Comparison of ENCODE assay signal across 22 cellular contexts in the genomic region with DNA sequence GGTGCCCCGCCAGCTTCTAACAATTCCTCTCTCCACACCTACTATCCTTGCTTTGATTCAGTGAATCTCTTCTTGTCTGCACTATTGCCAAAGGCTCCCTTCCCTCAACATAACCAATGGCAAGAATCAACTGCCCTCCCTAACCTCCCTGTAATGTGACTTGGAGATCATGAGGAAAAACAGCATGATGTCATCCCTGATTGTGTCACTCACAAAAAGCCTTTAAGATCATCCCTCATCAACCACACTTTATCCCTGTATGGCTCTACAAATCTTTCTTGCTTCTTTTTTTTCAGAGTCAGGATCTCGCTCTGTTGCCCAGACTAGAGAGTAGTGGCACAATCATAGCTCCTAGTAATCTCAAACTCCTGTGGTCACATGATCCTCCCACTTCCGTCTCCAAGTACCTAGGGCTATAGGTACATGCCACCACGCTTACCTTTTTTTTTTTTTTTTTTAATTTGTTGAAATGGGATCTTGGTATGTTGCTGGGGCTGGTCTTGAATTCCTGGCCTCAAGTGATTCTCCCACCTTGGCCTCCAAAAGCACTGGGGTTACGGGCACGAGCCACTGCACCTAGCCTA. TPM values are rescaled to one million over a fixed set of nuclear protein-coding genes. Genes with fewer than 3 reads are reported as not detected.
DNase-seq lines count a peak whose midpoint lies in the region; ATAC-seq, FAIRE-seq and TF ChIP-seq lines count a peak whose summit lies in the region.
"Had no signal": no experiment of that assay in that cellular context is flagged by ENCODE, and none has a peak within 500 bp of the region (broad histone marks: within the 10 kb centered on the region; RNA-seq: fewer than 3 reads in every experiment).

No MANE protein-coding gene starts in this region.

- no peak overlapping the region for H2BK5ac ChIP-seq in mesenchymal stem cell (ENCODE audit: low read depth, low read length, poor library complexity, severe bottlenecking)

- peaks cover 12% of the 10 kb centered on the region for H3K79me1 ChIP-seq in mesenchymal stem cell (replicated peaks; ENCODE audit: low read length, poor library complexity, severe bottlenecking)

- no peak overlapping the region for H3K23ac ChIP-seq in mesenchymal stem cell (ENCODE audit: low read length in 2 of 2)

- peak; percentile 23 for FAIRE-seq in bronchial epithelial cell (lab: Jason Lieb, UNC)
- FAIRE-seq: A204.1 had no signal

- H4K8ac ChIP-seq in mesenchymal stem cell (ENCODE audit: low read length) = no peak overlapping the region

- H3K4me3 ChIP-seq in bronchial epithelial cell (ENCODE audit: low read depth, low read length) (no peak overlapping the region), mesenchymal stem cell (ENCODE audit: insufficient read depth in 1 of 2, low read depth in 1 of 2, low read length in 2 of 2) (no peak overlapping the region)
- H3K4me3 ChIP-seq: Peyer's patch had no signal

- H3K27me3 Mint-ChIP-seq in WTC11 (ENCODE audit: low read depth) = no peaks in the 10 kb centered on the region
- H3K27me3 Mint-ChIP-seq: CD8-positive, alpha-beta memory T cell had no signal

- H3K4me1 ChIP-seq in mesenchymal stem cell (ENCODE audit: control insufficient read depth, insufficient read depth, low read depth, low read length) = no peaks in the 10 kb centered on the region
- H3K4me1 ChIP-seq: Peyer's patch had no signal

- peak; percentile 3 for DNase-seq in EL
- peak; percentile 3 for DNase-seq in OCI-M1 (lab: John Stamatoyannopoulos, UW)
- peak; percentile 8 for DNase-seq in bronchial epithelial cell (ENCODE audit: low read depth)
- peak; percentile 7 for DNase-seq in mesenchymal stem cell
- DNase-seq in WTC11 (ENCODE audit: low spot score) = no peak
- no peak for DNase-seq in H4 (ENCODE audit: low spot score)
- DNase-seq in putamen (ENCODE audit: low spot score) = no peak
- DNase-seq: Calu3; CD8-positive, alpha-beta memory T cell; GDM1; H9; NCI-H1417; NCI-H1694 treated with DMSO at 0.1 percent for 48 hours; NCI-H2081 treated with DMSO at 0.1 percent for 48 hours; NCI-H2171 treated with DMSO at 0.1 percent for 48 hours; NCI-H524 treated with DMSO at 0.1 percent for 48 hours; NCI-H82; Peyer's patch had no signal

- H3K18ac ChIP-seq in mesenchymal stem cell (ENCODE audit: low read depth in 1 of 2, low read length in 2 of 2) = no peak overlapping the region

- no peak overlapping the region for H2AFZ ChIP-seq in mesenchymal stem cell (ENCODE audit: low read depth, low read length)

- POLR2A ChIA-PET in WTC11 (lab: Charles Lee) = interaction anchor here (0.5 kb wide), 1 partner anchor 16 kb away, joined by 4 read pairs; no protein-coding TSS in a partner anchor

- no peak overlapping the region for H3K4me2 ChIP-seq in mesenchymal stem cell (ENCODE audit: low read length, poor library complexity, severe bottlenecking)

- no peaks in the 10 kb centered on the region for H3K27me3 ChIP-seq in bronchial epithelial cell (ENCODE audit: control insufficient read depth, insufficient read depth, low read length)
- no peaks in the 10 kb centered on the region for H3K27me3 ChIP-seq in mesenchymal stem cell (ENCODE audit: control insufficient read depth in 1 of 2, insufficient read depth in 1 of 2, low read length in 2 of 2)
- H3K27me3 ChIP-seq: Peyer's patch had no signal

- no peak overlapping the region for H3K4ac ChIP-seq in mesenchymal stem cell (ENCODE audit: low read depth in 1 of 2, low read length in 2 of 2)

- H3K36me3 ChIP-seq in bronchial epithelial cell (ENCODE audit: control insufficient read depth, insufficient read depth, low read length) = peaks cover 10% of the 10 kb centered on the region
- H3K36me3 ChIP-seq in mesenchymal stem cell (ENCODE audit: control insufficient read depth in 1 of 2, insufficient read depth in 2 of 2, low read depth in 1 of 2, low read length in 2 of 2) = peaks cover 49 to 99% of the 10 kb centered on the region in 2 experiments

- H3K4me3 Mint-ChIP-seq in WTC11 = no peak overlapping the region
- H3K4me3 Mint-ChIP-seq: CD8-positive, alpha-beta memory T cell; H9 had no signal

- no peak overlapping the region for H4K91ac ChIP-seq in mesenchymal stem cell (ENCODE audit: low read length)

- no peak for ATAC-seq in WTC11
- ATAC-seq in GM18517 (IDR thresholded peaks at IDR 0.05; ENCODE audit: unreplicated experiment) = no peak

- no peak overlapping the region for H2BK120ac ChIP-seq in mesenchymal stem cell (ENCODE audit: low read depth, low read length)

- no peaks in the 10 kb centered on the region for H3K9me3 ChIP-seq in mesenchymal stem cell (ENCODE audit: control insufficient read depth, low read length)
- H3K9me3 ChIP-seq: Peyer's patch had no signal

- H3K27ac Mint-ChIP-seq in WTC11 = no peak overlapping the region

- no peak overlapping the region for H3K27ac ChIP-seq in mesenchymal stem cell (ENCODE audit: low read length, poor library complexity, severe bottlenecking)
- H3K27ac ChIP-seq: C4-2B, HL-60, Peyer's patch had no signal

- H3K36me3 Mint-ChIP-seq in WTC11 = peaks cover 73% of the 10 kb centered on the region

- H2BK15ac ChIP-seq in mesenchymal stem cell (ENCODE audit: low read depth, poor library complexity, severe bottlenecking) = no peak overlapping the region

- no peak overlapping the region for H3K14ac ChIP-seq in mesenchymal stem cell (ENCODE audit: low read length in 2 of 2)

- CTCF ChIA-PET in WTC11 (lab: Charles Lee) = interaction anchor here (0.7 kb wide), 1 partner anchor 108 kb away, joined by 3 read pairs; no protein-coding TSS in a partner anchor

- no peak overlapping the region for H2AK5ac ChIP-seq in mesenchymal stem cell (ENCODE audit: low read length, severe bottlenecking)

- 96% methylated on average over 4 of the region's 6 CpGs for WGBS in mesenchymal stem cell

- no peaks in the 10 kb centered on the region for H3K4me1 Mint-ChIP-seq in WTC11
- H3K4me1 Mint-ChIP-seq: H9 had no signal

- no peak overlapping the region for H3K9ac ChIP-seq in mesenchymal stem cell (ENCODE audit: low read length)

- H3K9me3 Mint-ChIP-seq in WTC11 = no peaks in the 10 kb centered on the region
- H3K9me3 Mint-ChIP-seq: CD8-positive, alpha-beta memory T cell; H9 had no signal

- H2BK12ac ChIP-seq in mesenchymal stem cell (ENCODE audit: low read length in 2 of 2) = no peak overlapping the region

- TF ChIP-seq CTCF in bronchial epithelial cell (IDR thresholded peaks at IDR 0.05; ENCODE audit: insufficient read depth, low read length, severe bottlenecking) (no peak), WTC11 (IDR thresholded peaks at IDR 0.05) (no peak)

TF ChIP-seq in WTC11, 78 proteins besides CTCF, POLR2A, EP300 and RAD21 (continues in another document):
- TF ChIP-seq ZNF416 (CRISPR knock-in tag; IDR thresholded peaks at IDR 0.05) = no peak
- TF ChIP-seq, protein P1, sequence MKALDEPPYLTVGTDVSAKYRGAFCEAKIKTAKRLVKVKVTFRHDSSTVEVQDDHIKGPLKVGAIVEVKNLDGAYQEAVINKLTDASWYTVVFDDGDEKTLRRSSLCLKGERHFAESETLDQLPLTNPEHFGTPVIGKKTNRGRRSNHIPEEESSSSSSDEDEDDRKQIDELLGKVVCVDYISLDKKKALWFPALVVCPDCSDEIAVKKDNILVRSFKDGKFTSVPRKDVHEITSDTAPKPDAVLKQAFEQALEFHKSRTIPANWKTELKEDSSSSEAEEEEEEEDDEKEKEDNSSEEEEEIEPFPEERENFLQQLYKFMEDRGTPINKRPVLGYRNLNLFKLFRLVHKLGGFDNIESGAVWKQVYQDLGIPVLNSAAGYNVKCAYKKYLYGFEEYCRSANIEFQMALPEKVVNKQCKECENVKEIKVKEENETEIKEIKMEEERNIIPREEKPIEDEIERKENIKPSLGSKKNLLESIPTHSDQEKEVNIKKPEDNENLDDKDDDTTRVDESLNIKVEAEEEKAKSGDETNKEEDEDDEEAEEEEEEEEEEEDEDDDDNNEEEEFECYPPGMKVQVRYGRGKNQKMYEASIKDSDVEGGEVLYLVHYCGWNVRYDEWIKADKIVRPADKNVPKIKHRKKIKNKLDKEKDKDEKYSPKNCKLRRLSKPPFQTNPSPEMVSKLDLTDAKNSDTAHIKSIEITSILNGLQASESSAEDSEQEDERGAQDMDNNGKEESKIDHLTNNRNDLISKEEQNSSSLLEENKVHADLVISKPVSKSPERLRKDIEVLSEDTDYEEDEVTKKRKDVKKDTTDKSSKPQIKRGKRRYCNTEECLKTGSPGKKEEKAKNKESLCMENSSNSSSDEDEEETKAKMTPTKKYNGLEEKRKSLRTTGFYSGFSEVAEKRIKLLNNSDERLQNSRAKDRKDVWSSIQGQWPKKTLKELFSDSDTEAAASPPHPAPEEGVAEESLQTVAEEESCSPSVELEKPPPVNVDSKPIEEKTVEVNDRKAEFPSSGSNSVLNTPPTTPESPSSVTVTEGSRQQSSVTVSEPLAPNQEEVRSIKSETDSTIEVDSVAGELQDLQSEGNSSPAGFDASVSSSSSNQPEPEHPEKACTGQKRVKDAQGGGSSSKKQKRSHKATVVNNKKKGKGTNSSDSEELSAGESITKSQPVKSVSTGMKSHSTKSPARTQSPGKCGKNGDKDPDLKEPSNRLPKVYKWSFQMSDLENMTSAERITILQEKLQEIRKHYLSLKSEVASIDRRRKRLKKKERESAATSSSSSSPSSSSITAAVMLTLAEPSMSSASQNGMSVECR (CRISPR knock-in tag; IDR thresholded peaks at IDR 0.05; ENCODE audit: borderline replicate concordance) = no peak
- TF ChIP-seq NR2C2 (CRISPR knock-in tag; IDR thresholded peaks at IDR 0.05) = no peak
- TF ChIP-seq, protein P2, sequence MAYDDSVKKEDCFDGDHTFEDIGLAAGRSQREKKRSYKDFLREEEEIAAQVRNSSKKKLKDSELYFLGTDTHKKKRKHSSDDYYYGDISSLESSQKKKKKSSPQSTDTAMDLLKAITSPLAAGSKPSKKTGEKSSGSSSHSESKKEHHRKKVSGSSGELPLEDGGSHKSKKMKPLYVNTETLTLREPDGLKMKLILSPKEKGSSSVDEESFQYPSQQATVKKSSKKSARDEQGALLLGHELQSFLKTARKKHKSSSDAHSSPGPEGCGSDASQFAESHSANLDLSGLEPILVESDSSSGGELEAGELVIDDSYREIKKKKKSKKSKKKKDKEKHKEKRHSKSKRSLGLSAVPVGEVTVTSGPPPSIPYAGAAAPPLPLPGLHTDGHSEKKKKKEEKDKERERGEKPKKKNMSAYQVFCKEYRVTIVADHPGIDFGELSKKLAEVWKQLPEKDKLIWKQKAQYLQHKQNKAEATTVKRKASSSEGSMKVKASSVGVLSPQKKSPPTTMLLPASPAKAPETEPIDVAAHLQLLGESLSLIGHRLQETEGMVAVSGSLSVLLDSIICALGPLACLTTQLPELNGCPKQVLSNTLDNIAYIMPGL (CRISPR knock-in tag; IDR thresholded peaks at IDR 0.05) = no peak
- no peak for TF ChIP-seq JAZF1 (CRISPR knock-in tag; IDR thresholded peaks at IDR 0.05)
- TF ChIP-seq FOXP1 (CRISPR knock-in tag; IDR thresholded peaks at IDR 0.05; ENCODE audit: borderline replicate concordance) = no peak

RNA-seq across cellular contexts. Expression of a gene that starts 19.7 kb away (rescaled TPM):
- total RNA-seq in bronchial epithelial cell (1.6 and 3.6 TPM in 2 replicates), WTC11 (2021) (41.3 to 47.9 TPM (median 45.6 TPM) in 3 replicates)
- polyA plus RNA-seq in mesenchymal stem cell (2013, experiment 1 of 2) = 15.6 TPM
- polyA plus RNA-seq in mesenchymal stem cell (2013, experiment 2 of 2) = 15.0 TPM
- 15.5 and 16.5 TPM in 2 replicates for total RNA-seq in H4 (2014; rRNA removed; shearing (Covaris generic))

Comparison
In these comparisons a context has a peak if more than half of its experiments do, and no peak if none do; other contexts are left out.
1. DNase-seq: peak in EL (single experiment), OCI-M1 (single experiment), bronchial epithelial cell (single experiment) and mesenchymal stem cell (single experiment); none in WTC11 (single experiment), H4 (single experiment) and putamen (single experiment).